6 cellular contexts compared by ENCODE assay signal in genomic region chr16:48877946-48878345, GRCh38.
"Had no signal": no experiment of that assay in that cellular context is flagged by ENCODE, and none has a peak within 500 bp of the region (broad histone marks: within the 10 kb centered on the region; RNA-seq: fewer than 3 reads in every experiment).

No MANE protein-coding gene starts in this region.

- H3K9me3 Mint-ChIP-seq: GM23338, H9 had no signal

- H2AFZ ChIP-seq: GM23338 had no signal

- H3K4me3 ChIP-seq: GM23338 had no signal

- H3K4me1 Mint-ChIP-seq: GM23338, H9, IgD-negative memory B cell had no signal

- H3K4me2 ChIP-seq: GM23338 had no signal

- DNase-seq: H9, HCEC 1CT had no signal

- ATAC-seq: GM23338, HepG2 had no signal

- H3K36me3 Mint-ChIP-seq: IgD-negative memory B cell had no signal

- H3K27ac Mint-ChIP-seq: GM23338, IgD-negative memory B cell had no signal

- H3K4me3 Mint-ChIP-seq: GM23338, H9, IgD-negative memory B cell had no signal

- H3K27ac ChIP-seq: HL-60 had no signal
